In genomic region chr19:49337267-49338022, GRCh38 we compare ENCODE assay signal across 16 cellular contexts. TPM values are rescaled to one million over a fixed set of nuclear protein-coding genes. Genes with fewer than 3 reads are reported as not detected.
A peak's percentile ranks its signal among the peaks of the same experiment; 100 is the strongest.
DNase-seq lines count a peak whose midpoint lies in the region; ATAC-seq, FAIRE-seq and TF ChIP-seq lines count a peak whose summit lies in the region.
"Had no signal": no experiment of that assay in that cellular context is flagged by ENCODE, and none has a peak within 500 bp of the region (broad histone marks: within the 10 kb centered on the region; RNA-seq: fewer than 3 reads in every experiment).

No MANE protein-coding gene starts in this region.

- ATAC-seq in stimulated activated naive CD8-positive, alpha-beta T cell treated with anti-CD3 and anti-CD28 coated beads, Interleukin-15, Interleukin-2, amounts not matched to agents 100 U/mL and 50 U/mL, for 24 hours: no peak
- no peak for ATAC-seq in GM21619 (IDR thresholded peaks at IDR 0.05; ENCODE audit: unreplicated experiment)

- no peaks in the 10 kb centered on the region for H3K9me3 Mint-ChIP-seq in stimulated activated naive CD8-positive, alpha-beta T cell treated with anti-CD3 and anti-CD28 coated beads, Interleukin-15, Interleukin-2, amounts not matched to agents 100 ng/mL and 50 ng/mL, for 24 hours
- H3K9me3 Mint-ChIP-seq in activated T-helper 1 cell treated with anti-CD3 and anti-CD28 coated beads, Interleukin-12 subunit alpha, Interleukin-12 subunit beta, Interleukin-2, Interleukin-4 antibody, amounts not matched to agents 30 ng/mL and 10 ng/mL and 1 ng/mL, durations not matched to agents 14 hours and 24 hours and 36 hours: no peaks in the 10 kb centered on the region

- no peak for TF ChIP-seq POLR2A in GM12892 (IDR thresholded peaks at IDR 0.05; ENCODE audit: low read depth, low read length)

- no peaks in the 10 kb centered on the region for H3K27me3 Mint-ChIP-seq in stimulated activated naive CD8-positive, alpha-beta T cell treated with anti-CD3 and anti-CD28 coated beads, Interleukin-15, Interleukin-2, amounts not matched to agents 100 ng/mL and 50 ng/mL, for 24 hours
- no peaks in the 10 kb centered on the region for H3K27me3 Mint-ChIP-seq in activated T-helper 1 cell treated with anti-CD3 and anti-CD28 coated beads, Interleukin-12 subunit alpha, Interleukin-12 subunit beta, Interleukin-2, Interleukin-4 antibody, amounts not matched to agents 30 ng/mL and 10 ng/mL and 1 ng/mL, durations not matched to agents 14 hours and 24 hours and 36 hours (ENCODE audit: insufficient read depth)

- intact Hi-C loops in activated T-helper 1 cell treated with anti-CD3 and anti-CD28 coated beads, Interleukin-12 subunit alpha, Interleukin-12 subunit beta, Interleukin-2, Interleukin-4 antibody, amounts not matched to agents 30 ng/mL and 10 ng/mL and 1 ng/mL, durations not matched to agents 14 hours and 24 hours and 36 hours (cut with micrococcal nuclease): no loop called here

- H3K27ac Mint-ChIP-seq in stimulated activated naive CD8-positive, alpha-beta T cell treated with anti-CD3 and anti-CD28 coated beads, Interleukin-15, Interleukin-2, amounts not matched to agents 100 ng/mL and 50 ng/mL, for 24 hours: peak overlapping the region; percentile 98
- H3K27ac Mint-ChIP-seq in activated T-helper 1 cell treated with anti-CD3 and anti-CD28 coated beads, Interleukin-12 subunit alpha, Interleukin-12 subunit beta, Interleukin-2, Interleukin-4 antibody, amounts not matched to agents 30 ng/mL and 10 ng/mL and 1 ng/mL, durations not matched to agents 14 hours and 24 hours and 36 hours: peak overlapping the region; percentile 9

- peak overlapping the region; percentile 99 for H3K4me3 Mint-ChIP-seq in stimulated activated naive CD8-positive, alpha-beta T cell treated with anti-CD3 and anti-CD28 coated beads, Interleukin-15, Interleukin-2, amounts not matched to agents 100 ng/mL and 50 ng/mL, for 24 hours
- peak overlapping the region; percentile 57 for H3K4me3 Mint-ChIP-seq in activated T-helper 1 cell treated with anti-CD3 and anti-CD28 coated beads, Interleukin-12 subunit alpha, Interleukin-12 subunit beta, Interleukin-2, Interleukin-4 antibody, amounts not matched to agents 30 ng/mL and 10 ng/mL and 1 ng/mL, durations not matched to agents 14 hours and 24 hours and 36 hours

- H3K4me1 Mint-ChIP-seq in stimulated activated naive CD8-positive, alpha-beta T cell treated with anti-CD3 and anti-CD28 coated beads, Interleukin-15, Interleukin-2, amounts not matched to agents 100 ng/mL and 50 ng/mL, for 24 hours (ENCODE audit: low read depth): peaks cover 68% of the 10 kb centered on the region
- H3K4me1 Mint-ChIP-seq in activated T-helper 1 cell treated with anti-CD3 and anti-CD28 coated beads, Interleukin-12 subunit alpha, Interleukin-12 subunit beta, Interleukin-2, Interleukin-4 antibody, amounts not matched to agents 30 ng/mL and 10 ng/mL and 1 ng/mL, durations not matched to agents 14 hours and 24 hours and 36 hours (ENCODE audit: low read depth): peaks cover 57% of the 10 kb centered on the region

- H3K36me3 Mint-ChIP-seq in stimulated activated naive CD8-positive, alpha-beta T cell treated with anti-CD3 and anti-CD28 coated beads, Interleukin-15, Interleukin-2, amounts not matched to agents 100 ng/mL and 50 ng/mL, for 24 hours (ENCODE audit: low read depth): peaks cover 33% of the 10 kb centered on the region
- peaks cover 25% of the 10 kb centered on the region for H3K36me3 Mint-ChIP-seq in activated T-helper 1 cell treated with anti-CD3 and anti-CD28 coated beads, Interleukin-12 subunit alpha, Interleukin-12 subunit beta, Interleukin-2, Interleukin-4 antibody, amounts not matched to agents 30 ng/mL and 10 ng/mL and 1 ng/mL, durations not matched to agents 14 hours and 24 hours and 36 hours (ENCODE audit: low read depth)

- no peak for DNase-seq in stimulated activated naive CD8-positive, alpha-beta T cell treated with anti-CD3 and anti-CD28 coated beads, Interleukin-15, Interleukin-2, amounts not matched to agents 100 U/mL and 50 U/mL, for 24 hours
- DNase-seq in activated T-helper 1 cell treated with anti-CD3 and anti-CD28 coated beads, Interleukin-12 subunit alpha, Interleukin-12 subunit beta, Interleukin-2, Interleukin-4 antibody, amounts not matched to agents 30 ng/mL and 10 ng/mL and 1 ng/mL, durations not matched to agents 14 hours and 24 hours and 36 hours (ENCODE audit: low spot score): no peak
- DNase-seq in left kidney (ENCODE audit: low read depth, low spot score) (peak; percentile 31), NCI-H345 (lab: John Stamatoyannopoulos, UW) (no peak), dermis blood vessel endothelial cell (no peak), GM12892 (ENCODE audit: insufficient read length) (no peak)
- DNase-seq: NCI-H1048; NCI-H446 treated with DMSO at 0.1 percent for 48 hours; SHP77; stimulated activated CD4-positive, alpha-beta T cell treated with anti-CD3 and anti-CD28 coated beads, Interleukin-2, amount 100 ng/mL, for 48 hours; substantia nigra had no signal

- FAIRE-seq in GM12892 (lab: Jason Lieb, UNC): no peak
- FAIRE-seq: astrocyte, keratinocyte had no signal

RNA-seq across cellular contexts. Expression of gene CD37, which starts 2.2 kb away (rescaled TPM):
- total RNA-seq in activated T-helper 1 cell treated with anti-CD3 and anti-CD28 coated beads, Interleukin-12 subunit alpha, Interleukin-12 subunit beta, Interleukin-2, Interleukin-4 antibody, amounts not matched to agents 30 ng/mL and 10 ng/mL and 1 ng/mL, durations not matched to agents 14 hours and 24 hours and 36 hours: 129 and 138 TPM in 2 replicates
- total RNA-seq in dermis blood vessel endothelial cell: not detected in 2 replicates
- 159 TPM for polyA plus RNA-seq in GM12892 (2012; ENCODE audit: missing spikeins)
- total RNA-seq: epithelial cell of proximal tubule had no signal
- polyA plus RNA-seq: keratinocyte had no signal

RNA-seq across cellular contexts. Expression of gene SLC6A16, which starts 12.5 kb away (rescaled TPM):
- total RNA-seq in activated T-helper 1 cell treated with anti-CD3 and anti-CD28 coated beads, Interleukin-12 subunit alpha, Interleukin-12 subunit beta, Interleukin-2, Interleukin-4 antibody, amounts not matched to agents 30 ng/mL and 10 ng/mL and 1 ng/mL, durations not matched to agents 14 hours and 24 hours and 36 hours: 0.44 and 1.5 TPM in 2 replicates
- 0.28 and 1.0 TPM in 2 replicates for total RNA-seq in dermis blood vessel endothelial cell
- 1.8 TPM for polyA plus RNA-seq in GM12892 (2012; ENCODE audit: missing spikeins)
- polyA plus RNA-seq: keratinocyte had no signal

RNA-seq across cellular contexts. Expression of gene TEAD2, which starts 24.8 kb away (rescaled TPM):
- not detected in 2 replicates for total RNA-seq in activated T-helper 1 cell treated with anti-CD3 and anti-CD28 coated beads, Interleukin-12 subunit alpha, Interleukin-12 subunit beta, Interleukin-2, Interleukin-4 antibody, amounts not matched to agents 30 ng/mL and 10 ng/mL and 1 ng/mL, durations not matched to agents 14 hours and 24 hours and 36 hours
- 74.7 and 101 TPM in 2 replicates for total RNA-seq in dermis blood vessel endothelial cell
- polyA plus RNA-seq in GM12892 (2012; ENCODE audit: missing spikeins): 0.91 TPM

RNA-seq across cellular contexts. Expression of gene DKKL1, which starts 26.2 kb away (rescaled TPM):
- total RNA-seq in activated T-helper 1 cell treated with anti-CD3 and anti-CD28 coated beads, Interleukin-12 subunit alpha, Interleukin-12 subunit beta, Interleukin-2, Interleukin-4 antibody, amounts not matched to agents 30 ng/mL and 10 ng/mL and 1 ng/mL, durations not matched to agents 14 hours and 24 hours and 36 hours: not detected in 2 replicates
- total RNA-seq in dermis blood vessel endothelial cell: 0.33 TPM in 1 of 2 replicates, not detected in the other
- polyA plus RNA-seq in GM12892 (2012; ENCODE audit: missing spikeins): not detected
- total RNA-seq: epithelial cell of proximal tubule had no signal
- polyA plus RNA-seq: keratinocyte had no signal

RNA-seq across cellular contexts. Expression of gene KASH5, which starts 50.6 kb away (rescaled TPM):
- total RNA-seq in activated T-helper 1 cell treated with anti-CD3 and anti-CD28 coated beads, Interleukin-12 subunit alpha, Interleukin-12 subunit beta, Interleukin-2, Interleukin-4 antibody, amounts not matched to agents 30 ng/mL and 10 ng/mL and 1 ng/mL, durations not matched to agents 14 hours and 24 hours and 36 hours: 0.15 TPM in 1 of 2 replicates, not detected in the other
- not detected in 2 replicates for total RNA-seq in dermis blood vessel endothelial cell
- not detected for polyA plus RNA-seq in GM12892 (2012; ENCODE audit: missing spikeins)
- total RNA-seq: astrocyte had no signal
- polyA plus RNA-seq: keratinocyte had no signal

Comparison
In these comparisons a context has a peak if more than half of its experiments do, and no peak if none do; other contexts are left out.
1. RNA of gene CD37, which starts 2.2 kb away (total RNA-seq): 129 to 138 TPM in activated T-helper 1 cell treated with anti-CD3 and anti-CD28 coated beads, Interleukin-12 subunit alpha, Interleukin-12 subunit beta, Interleukin-2, Interleukin-4 antibody, amounts not matched to agents 30 ng/mL and 10 ng/mL and 1 ng/mL, durations not matched to agents 14 hours and 24 hours and 36 hours; not detected in dermis blood vessel endothelial cell; every median in the first group is over 100 times any median in the second.
2. RNA of gene TEAD2, which starts 24.8 kb away (total RNA-seq): 74.7 to 101 TPM in dermis blood vessel endothelial cell; not detected in activated T-helper 1 cell treated with anti-CD3 and anti-CD28 coated beads, Interleukin-12 subunit alpha, Interleukin-12 subunit beta, Interleukin-2, Interleukin-4 antibody, amounts not matched to agents 30 ng/mL and 10 ng/mL and 1 ng/mL, durations not matched to agents 14 hours and 24 hours and 36 hours; every median in the first group is over 10 times any median in the second.